Comparison of ENCODE assay signal across 8 cellular contexts in genomic region chr7:102286237-102287081, GRCh38. TPM values are rescaled to one million over a fixed set of nuclear protein-coding genes. Genes with fewer than 3 reads are reported as not detected.
A peak's percentile ranks its signal among the peaks of the same experiment; 100 is the strongest.
DNase-seq lines count a peak whose midpoint lies in the region; ATAC-seq and TF ChIP-seq lines count a peak whose summit lies in the region.

TSS of gene SH2B2 (plus strand) at chr7:102286868. CDS start at chr7:102300551, 13,683 bp downstream.

- peak; percentile 40 for ATAC-seq in CD4-positive, alpha-beta T cell (ENCODE audit: poor library complexity)
- ATAC-seq in GM21381 (IDR thresholded peaks at IDR 0.05; ENCODE audit: unreplicated experiment) (peak; percentile 29), lower lobe of right lung (peak; percentile 78 to 84), GM18870 (IDR thresholded peaks at IDR 0.05; ENCODE audit: unreplicated experiment) (no peak)
- peak; percentile 52 for ATAC-seq in stimulated activated memory B cell treated with anti-CD40 and anti-IgM and Interleukin-4, amounts not matched to agents 10 μg/mL and 1 μg/mL and 100 μg/mL, for 72 hours

- peak within 1 kb of the TSS; percentile 91 for H3K4me3 Mint-ChIP-seq in CD4-positive, alpha-beta T cell
- H3K4me3 Mint-ChIP-seq in stimulated activated memory B cell treated with anti-CD40 and anti-IgM and Interleukin-4, amounts not matched to agents 10 μg/mL and 1 μg/mL and 100 μg/mL, for 72 hours: peak within 1 kb of the TSS; percentile 74

- CTCF ChIA-PET in CD4-positive, alpha-beta T cell (lab: Charles Lee): no interaction called here

- H3K27me3 ChIP-seq in CD4-positive, alpha-beta T cell (ENCODE audit: control insufficient read depth, insufficient read depth, low read length): no peaks in the 10 kb centered on the region
- H3K27me3 ChIP-seq in lower lobe of right lung (ENCODE audit: low read depth): no peaks in the 10 kb centered on the region

- H3K9me3 Mint-ChIP-seq in CD4-positive, alpha-beta T cell: no peaks in the 10 kb centered on the region
- H3K9me3 Mint-ChIP-seq in stimulated activated memory B cell treated with anti-CD40 and anti-IgM and Interleukin-4, amounts not matched to agents 10 μg/mL and 1 μg/mL and 100 μg/mL, for 72 hours: no peaks in the 10 kb centered on the region

- H3K36me3 Mint-ChIP-seq in CD4-positive, alpha-beta T cell (ENCODE audit: low read depth): no peaks in the 10 kb centered on the region
- no peaks in the 10 kb centered on the region for H3K36me3 Mint-ChIP-seq in stimulated activated memory B cell treated with anti-CD40 and anti-IgM and Interleukin-4, amounts not matched to agents 10 μg/mL and 1 μg/mL and 100 μg/mL, for 72 hours

- no peaks in the 10 kb centered on the region for H3K9me3 ChIP-seq in CD4-positive, alpha-beta T cell (ENCODE audit: control insufficient read depth, low read length)
- no peaks in the 10 kb centered on the region for H3K9me3 ChIP-seq in lower lobe of right lung

- no peak within 1 kb of the TSS for H3K27ac ChIP-seq in CD4-positive, alpha-beta T cell (ENCODE audit: low read depth, low read length)
- H3K27ac ChIP-seq in lower lobe of right lung: peak within 1 kb of the TSS; percentile 96

- intact Hi-C loops in CD4-positive, alpha-beta T cell (cut with DNase I, micrococcal nuclease): loop anchor here in 1 of 2 experiments (5.0 to 10.0 kb wide), 3 partner anchors 76 to 788 kb away; partner anchors contain the start of genes ARMC10, FAM185A and FBXL13
- intact Hi-C loops in lower lobe of right lung (cut with DNase I): no loop called here

- H3K4me1 ChIP-seq in lower lobe of right lung: peaks cover 34% of the 10 kb centered on the region

- H3K27me3 Mint-ChIP-seq in CD4-positive, alpha-beta T cell: peaks cover 1% of the 10 kb centered on the region
- no peaks in the 10 kb centered on the region for H3K27me3 Mint-ChIP-seq in stimulated activated memory B cell treated with anti-CD40 and anti-IgM and Interleukin-4, amounts not matched to agents 10 μg/mL and 1 μg/mL and 100 μg/mL, for 72 hours

- peak within 1 kb of the TSS; percentile 81 for H3K4me3 ChIP-seq in lower lobe of right lung

- H3K4me1 Mint-ChIP-seq in CD4-positive, alpha-beta T cell (ENCODE audit: low read depth): peaks cover 21% of the 10 kb centered on the region
- peaks cover 65% of the 10 kb centered on the region for H3K4me1 Mint-ChIP-seq in stimulated activated memory B cell treated with anti-CD40 and anti-IgM and Interleukin-4, amounts not matched to agents 10 μg/mL and 1 μg/mL and 100 μg/mL, for 72 hours

- peak in 7 of 10 experiments; percentile 21 to 57 (median 29) for DNase-seq in CD4-positive, alpha-beta T cell
- DNase-seq in NCI-H1930 (lab: John Stamatoyannopoulos, UW) (peak; percentile 45 to 74), lower lobe of right lung (peak; percentile 90)
- DNase-seq in activated CD4-positive, alpha-beta T cell treated with anti-CD3 and anti-CD28 coated beads for 48 hours: peak; percentile 38
- DNase-seq in effector CD4-positive, alpha-beta T cell: peak; percentile 24

- POLR2A ChIA-PET in CD4-positive, alpha-beta T cell (lab: Charles Lee): interaction anchor here (0.6 to 3.3 kb wide), 3 partner anchors 10 to 110 kb away, joined by 4 to 14 read pairs (median 4); partner anchors contain the start of gene PRKRIP1

- no peak within 1 kb of the TSS for H3K27ac Mint-ChIP-seq in CD4-positive, alpha-beta T cell
- H3K27ac Mint-ChIP-seq in stimulated activated memory B cell treated with anti-CD40 and anti-IgM and Interleukin-4, amounts not matched to agents 10 μg/mL and 1 μg/mL and 100 μg/mL, for 72 hours: peak within 1 kb of the TSS; percentile 27

- TF ChIP-seq CTCF in CD4-positive, alpha-beta T cell (IDR thresholded peaks at IDR 0.05): no peak
- no peak for TF ChIP-seq CTCF in lower lobe of right lung (IDR thresholded peaks at IDR 0.05)

- H3K36me3 ChIP-seq in lower lobe of right lung: no peaks in the 10 kb centered on the region

RNA-seq across cellular contexts. Expression of gene SH2B2, which starts in this region (rescaled TPM):
- under 1 TPM; 0.77 to 0.95 TPM for total RNA-seq in CD4-positive, alpha-beta T cell
- total RNA-seq in lower lobe of right lung: 17.0 TPM

Comparison
In these comparisons a context has a peak if more than half of its experiments do, and no peak if none do; other contexts are left out.
1. Peak in DNase-seq and ATAC-seq in CD4-positive, alpha-beta T cell; RNA of the gene not detected or under 1 TPM.
2. DNase-seq: peak in every context shown above with its lines; median percentile 90 in lower lobe of right lung; 60 in NCI-H1930; 38 in activated CD4-positive, alpha-beta T cell treated with anti-CD3 and anti-CD28 coated beads for 48 hours; 29 in CD4-positive, alpha-beta T cell; 24 in effector CD4-positive, alpha-beta T cell.